Comparison of ENCODE assay signal across 8 cellular contexts in the genomic region with DNA sequence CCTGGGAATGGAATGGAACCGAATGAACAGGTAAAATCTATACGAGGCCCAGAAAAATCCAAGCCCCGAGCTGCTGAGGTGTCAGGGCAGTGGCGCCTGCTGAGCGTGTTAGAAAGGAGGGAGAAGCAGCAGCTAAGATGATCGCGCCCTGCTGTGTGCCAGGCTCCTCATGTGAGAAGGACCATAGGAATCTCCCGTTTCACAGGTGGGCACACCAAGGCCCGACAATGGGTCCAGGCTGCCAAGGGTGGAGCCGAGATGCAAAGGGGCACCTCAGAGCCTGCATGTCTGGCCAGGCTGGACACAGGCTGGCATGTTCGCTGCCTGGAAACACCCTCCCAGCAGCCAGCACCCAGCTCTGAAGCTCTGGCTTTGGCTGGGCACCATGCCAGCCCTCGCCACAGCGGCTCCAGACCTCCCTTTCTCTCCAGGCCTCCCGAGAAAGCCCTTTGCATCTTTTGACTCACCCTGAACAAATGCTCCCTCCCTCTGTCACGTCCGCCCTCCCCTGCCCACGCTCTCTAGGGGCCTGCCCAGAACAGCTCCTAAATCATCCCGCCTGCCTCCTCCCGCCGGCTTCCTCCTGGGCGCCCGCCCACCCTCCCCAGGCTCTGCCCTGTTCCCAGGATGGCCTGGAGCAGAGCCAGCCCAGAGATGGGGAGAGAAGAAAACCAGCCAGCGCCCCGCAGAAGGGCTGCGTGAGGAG.
DNase-seq lines count a peak whose midpoint lies in the region; ATAC-seq and TF ChIP-seq lines count a peak whose summit lies in the region.

No MANE protein-coding gene starts in this region.

- intact Hi-C loops in posterior cingulate gyrus (cut with DNase I) = no loop called here

- ATAC-seq in foreskin keratinocyte (peak; percentile 79), HG03175 (IDR thresholded peaks at IDR 0.05; ENCODE audit: unreplicated experiment) (no peak), GM19467 (IDR thresholded peaks at IDR 0.05; ENCODE audit: unreplicated experiment) (no peak), GM21576 (IDR thresholded peaks at IDR 0.05; ENCODE audit: unreplicated experiment) (no peak)

- peaks cover 3% of the 10 kb centered on the region for H3K9me3 ChIP-seq in SJSA1 (replicated peaks)

- no peak for TF ChIP-seq CTCF in foreskin keratinocyte (conservative IDR thresholded peaks at IDR 0.05)

- H3K27ac ChIP-seq in SJSA1 (peak overlapping the region; percentile 45; the same call in 1 of the 2 replicates), foreskin keratinocyte (peak overlapping the region; percentile 52)

- DNase-seq in Daoy (ENCODE audit: low read depth) (peak; percentile 98), HuH-7.5 (ENCODE audit: low spot score) (peak; percentile 53), SJSA1 (ENCODE audit: low read depth in 1 of 2, low spot score in 2 of 2) (peak; percentile 95 to 98), foreskin keratinocyte (peak; percentile 90 to 96), posterior cingulate gyrus (peak in 6 of 10 donors; percentile 21 to 90 (median 64))

- peaks cover 36% of the 10 kb centered on the region for H3K4me1 ChIP-seq in SJSA1 (replicated peaks)
- peaks cover 31% of the 10 kb centered on the region for H3K4me1 ChIP-seq in foreskin keratinocyte

- peaks cover 2% of the 10 kb centered on the region for H3K36me3 ChIP-seq in SJSA1

- no peak overlapping the region for H3K4me3 ChIP-seq in SJSA1

- H3K27me3 ChIP-seq in SJSA1 (replicated peaks) (no peaks in the 10 kb centered on the region), foreskin keratinocyte (no peaks in the 10 kb centered on the region)
